Comparison of ENCODE assay signal across 12 cellular contexts in genomic region chr6:64254558-64254957, GRCh38.
"Had no signal": no experiment of that assay in that cellular context is flagged by ENCODE, and none has a peak within 500 bp of the region (broad histone marks: within the 10 kb centered on the region; RNA-seq: fewer than 3 reads in every experiment).

No MANE protein-coding gene starts in this region.

- DNase-seq: activated CD4-positive, alpha-beta T cell treated with anti-CD3 and anti-CD28 coated beads for 1 hour; activated CD4-positive, alpha-beta T cell treated with anti-CD3 and anti-CD28 coated beads, Interleukin-2, amount 50 U/mL, for 48 hours; activated CD8-positive, alpha-beta memory T cell treated with anti-CD3 and anti-CD28 coated beads, Interleukin-2, amount 10 ng/mL, durations not matched to agents 7 days and 5 days; activated effector memory CD4-positive, alpha-beta T cell treated with Interleukin-2 at 50 U/mL for 16 hours; activated T-cell treated with anti-CD3 and anti-CD28 coated beads, Interleukin-2, amount 50 U/mL, for 24 hours; body of pancreas; effector memory CD8-positive, alpha-beta T cell; hypothalamus; kidney glomerular epithelial cell; ovary; stimulated activated CD4-positive, alpha-beta T cell treated with anti-CD3 and anti-CD28 coated beads, Interleukin-4, amount 100 ng/mL, for 1 hour; stimulated activated CD8-positive, alpha-beta memory T cell treated with anti-CD3 and anti-CD28 coated beads, Interleukin-4, amount 100 ng/mL, for 48 hours had no signal

- H3K36me3 ChIP-seq: ovary had no signal

- ATAC-seq: activated CD8-positive, alpha-beta memory T cell treated with anti-CD3 and anti-CD28 coated beads, Interleukin-2, amount 10 ng/mL, durations not matched to agents 7 days and 5 days; body of pancreas; effector memory CD8-positive, alpha-beta T cell had no signal

- H3K4me1 ChIP-seq: body of pancreas had no signal

- H3K4me3 ChIP-seq: body of pancreas, ovary had no signal

- H3K27ac ChIP-seq: body of pancreas, ovary had no signal

- H3K9me3 ChIP-seq: body of pancreas, ovary had no signal

- H3K27me3 ChIP-seq: body of pancreas, ovary had no signal
